27 cellular contexts compared by ENCODE assay signal in the genomic region with DNA sequence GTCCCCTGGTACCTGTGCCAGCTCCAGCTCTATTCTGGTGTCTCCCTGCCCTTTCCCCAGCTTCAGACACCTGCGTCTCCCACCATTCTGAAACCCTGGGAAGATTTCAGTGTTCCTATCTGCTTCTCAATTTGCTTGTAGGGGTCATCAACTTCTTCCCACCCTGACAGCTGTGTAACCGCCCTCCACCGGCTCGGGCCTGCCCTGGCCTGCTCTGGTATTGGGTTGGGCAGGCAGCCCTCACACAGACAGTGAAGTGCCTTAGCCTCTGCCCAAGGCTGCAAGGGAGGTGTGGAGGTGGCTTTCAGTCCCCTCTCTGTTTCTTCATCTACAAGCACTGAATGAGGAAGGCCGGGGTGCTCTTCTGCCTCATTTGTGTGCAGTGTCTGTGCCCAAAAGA.
DNase-seq lines count a peak whose midpoint lies in the region; ATAC-seq and TF ChIP-seq lines count a peak whose summit lies in the region.
"Had no signal": no experiment of that assay in that cellular context is flagged by ENCODE, and none has a peak within 500 bp of the region (broad histone marks: within the 10 kb centered on the region; RNA-seq: fewer than 3 reads in every experiment).

No MANE protein-coding gene starts in this region.

- no TSS peak for BruUV-seq in Caco-2 (replicated peaks; lab: Mats Ljungman, UMichigan)

- CTCF ChIA-PET in Caco-2 (lab: Charles Lee): no interaction called here

- H3K36me3 Mint-ChIP-seq in Caco-2 (ENCODE audit: insufficient read depth, unreplicated experiment) (no peaks in the 10 kb centered on the region), nephron (ENCODE audit: low read depth) (no peaks in the 10 kb centered on the region)
- H3K36me3 Mint-ChIP-seq: stimulated activated naive B cell treated with anti-CD40 and anti-IgM and Interleukin-4, amounts not matched to agents 10 μg/mL and 1 μg/mL and 100 μg/mL, for 72 hours had no signal

- intact Hi-C loops in Caco-2 (cut with micrococcal nuclease; ENCODE audit: unreplicated experiment): no loop called here
- intact Hi-C loops in psoas muscle (cut with DNase I): loop anchor here (5.0 to 10.0 kb wide), 4 partner anchors 34 to 339 kb away; no protein-coding TSS in a partner anchor

- ATAC-seq in esophagus mucosa: peak; percentile 39
- no peak for ATAC-seq in HG03139 (IDR thresholded peaks at IDR 0.05; ENCODE audit: unreplicated experiment)
- ATAC-seq in GM21515 (IDR thresholded peaks at IDR 0.05; ENCODE audit: unreplicated experiment): no peak
- no peak for ATAC-seq in psoas muscle
- ATAC-seq: activated CD4-positive, alpha-beta T cell treated with anti-CD3 and anti-CD28 coated beads for 36 hours; activated naive CD8-positive, alpha-beta T cell treated with anti-CD3 and anti-CD28 coated beads, Interleukin-2, amount 50 U/mL, for 24 hours; HCT116; lower lobe of right lung; stimulated activated naive B cell treated with anti-CD40 and anti-IgM and Interleukin-4, amounts not matched to agents 10 μg/mL and 1 μg/mL and 100 μg/mL, for 72 hours; T-helper 17 cell had no signal

- POLR2A ChIA-PET in Caco-2 (lab: Charles Lee): interaction anchor here (0.6 kb wide), 1 partner anchor 265 kb away, joined by 4 read pairs; no protein-coding TSS in a partner anchor

- no peak overlapping the region for H3K4me3 ChIP-seq in Caco-2 (ENCODE audit: low read depth, low read length)
- H3K4me3 ChIP-seq in psoas muscle: no peak overlapping the region
- H3K4me3 ChIP-seq: lower lobe of right lung, Peyer's patch, smooth muscle cell had no signal

- H3K9me3 Mint-ChIP-seq in Caco-2 (ENCODE audit: unreplicated experiment) (no peaks in the 10 kb centered on the region), nephron (no peaks in the 10 kb centered on the region)
- H3K9me3 Mint-ChIP-seq: activated naive CD8-positive, alpha-beta T cell treated with anti-CD3 and anti-CD28 coated beads, Interleukin-2, amount 50 U/mL, for 24 hours; stimulated activated naive B cell treated with anti-CD40 and anti-IgM and Interleukin-4, amounts not matched to agents 10 μg/mL and 1 μg/mL and 100 μg/mL, for 72 hours had no signal

- no peaks in the 10 kb centered on the region for H3K27me3 ChIP-seq in Caco-2 (replicated peaks; ENCODE audit: control insufficient read depth, insufficient read depth, low read length)
- no peaks in the 10 kb centered on the region for H3K27me3 ChIP-seq in psoas muscle (ENCODE audit: insufficient read depth in 3 of 3, low read length in 2 of 3)
- H3K27me3 ChIP-seq: Peyer's patch had no signal

- H3K36me3 ChIP-seq in Caco-2 (ENCODE audit: control insufficient read depth, insufficient read depth, low read length) (no peaks in the 10 kb centered on the region), psoas muscle (ENCODE audit: insufficient read depth in 1 of 2, low read depth in 1 of 2) (no peaks in the 10 kb centered on the region)
- H3K36me3 ChIP-seq: lower lobe of right lung, Peyer's patch had no signal

- 51 to 80% (median 54%) methylated on average over 5 of the region's 5 CpGs for WGBS in psoas muscle, 3 donors

- H3K4me1 ChIP-seq in Caco-2 (peaks cover 49% of the 10 kb centered on the region), psoas muscle (peaks cover 29% of the 10 kb centered on the region)
- H3K4me1 ChIP-seq: Peyer's patch had no signal

- H3K4me3 Mint-ChIP-seq in Caco-2 (ENCODE audit: unreplicated experiment): no peak overlapping the region
- H3K4me3 Mint-ChIP-seq in nephron: peak overlapping the region in 1 of 3 experiments; percentile 16
- H3K4me3 Mint-ChIP-seq: activated CD4-positive, alpha-beta T cell treated with anti-CD3 and anti-CD28 coated beads for 36 hours; activated naive CD8-positive, alpha-beta T cell treated with anti-CD3 and anti-CD28 coated beads, Interleukin-2, amount 50 U/mL, for 24 hours; stimulated activated naive B cell treated with anti-CD40 and anti-IgM and Interleukin-4, amounts not matched to agents 10 μg/mL and 1 μg/mL and 100 μg/mL, for 72 hours; T-helper 17 cell had no signal

- H3K27me3 Mint-ChIP-seq in Caco-2 (ENCODE audit: insufficient read depth, unreplicated experiment) (no peaks in the 10 kb centered on the region), nephron (ENCODE audit: low read depth) (peaks cover 22% of the 10 kb centered on the region)

- H3K4me1 Mint-ChIP-seq in Caco-2 (ENCODE audit: low read depth, unreplicated experiment) (peaks cover 17% of the 10 kb centered on the region), nephron (peaks cover 60% of the 10 kb centered on the region)
- H3K4me1 Mint-ChIP-seq: activated CD4-positive, alpha-beta T cell treated with anti-CD3 and anti-CD28 coated beads for 36 hours; activated naive CD8-positive, alpha-beta T cell treated with anti-CD3 and anti-CD28 coated beads, Interleukin-2, amount 50 U/mL, for 24 hours; T-helper 17 cell had no signal

- DNase-seq in Caco-2 (peak in 1 of 2 experiments; percentile 28), NCI-H69 (lab: John Stamatoyannopoulos, UW) (peak; percentile 83), SIG-M5 (lab: John Stamatoyannopoulos, UW) (no peak), psoas muscle (no peak)
- DNase-seq: activated CD4-positive, alpha-beta T cell treated with anti-CD3 and anti-CD28 coated beads for 36 hours; activated CD8-positive, alpha-beta memory T cell treated with anti-CD3 and anti-CD28 coated beads for 24 hours; activated gamma-delta T cell; activated naive CD8-positive, alpha-beta T cell treated with anti-CD3 and anti-CD28 coated beads, Interleukin-2, amount 50 U/mL, for 24 hours; activated T-cell treated with anti-CD3 and anti-CD28 coated beads, Interleukin-2, amount 50 U/mL, for 1 hour; Calu3; effector CD4-positive, alpha-beta T cell; erythroblast; foreskin fibroblast; hippocampal formation; lower lobe of right lung; NCI-H2081 treated with DMSO at 0.1 percent for 48 hours; Peyer's patch; SK-N-SH; stimulated activated CD4-positive, alpha-beta T cell treated with anti-CD3 and anti-CD28 coated beads, Interleukin-2, amount 100 ng/mL, for 48 hours; stimulated activated naive B cell treated with anti-CD40 and anti-IgM and Interleukin-4, amounts not matched to agents 10 μg/mL and 1 μg/mL and 100 μg/mL, for 72 hours; T-helper 17 cell had no signal

- TF ChIP-seq CTCF in Caco-2 (IDR thresholded peaks at IDR 0.05; ENCODE audit: insufficient read depth in 1 of 2, low read depth in 1 of 2, low read length in 1 of 2, severe bottlenecking in 1 of 2, unreplicated experiment in 1 of 2) (no peak), nephron (IDR thresholded peaks at IDR 0.05; ENCODE audit: unreplicated experiment in 3 of 3) (no peak), psoas muscle (IDR thresholded peaks at IDR 0.05) (no peak)

- H3K27ac Mint-ChIP-seq in Caco-2 (ENCODE audit: unreplicated experiment) (peak overlapping the region; percentile 35), nephron (peak overlapping the region in 2 of 3 experiments; percentile 53 to 67)
- H3K27ac Mint-ChIP-seq: activated CD4-positive, alpha-beta T cell treated with anti-CD3 and anti-CD28 coated beads for 36 hours; activated naive CD8-positive, alpha-beta T cell treated with anti-CD3 and anti-CD28 coated beads, Interleukin-2, amount 50 U/mL, for 24 hours; stimulated activated naive B cell treated with anti-CD40 and anti-IgM and Interleukin-4, amounts not matched to agents 10 μg/mL and 1 μg/mL and 100 μg/mL, for 72 hours; T-helper 17 cell had no signal

- no peaks in the 10 kb centered on the region for H3K9me3 ChIP-seq in Caco-2
- H3K9me3 ChIP-seq in psoas muscle: no peaks in the 10 kb centered on the region
- H3K9me3 ChIP-seq: lower lobe of right lung, Peyer's patch, SK-N-SH had no signal

- H3K27ac ChIP-seq in psoas muscle: no peak overlapping the region
- H3K27ac ChIP-seq: Peyer's patch had no signal
